8 cellular contexts compared by ENCODE assay signal in genomic region chr22:38313384-38313955, GRCh38. TPM values are rescaled to one million over a fixed set of nuclear protein-coding genes. Genes with fewer than 3 reads are reported as not detected.
A peak's percentile ranks its signal among the peaks of the same experiment; 100 is the strongest.
DNase-seq lines count a peak whose midpoint lies in the region; ATAC-seq, FAIRE-seq and TF ChIP-seq lines count a peak whose summit lies in the region.

No MANE protein-coding gene starts in this region.

- H3K36me3 Mint-ChIP-seq in IgD-negative memory B cell, result no peaks in the 10 kb centered on the region

- H3K4me3 ChIP-seq in A549 (0 out of 3 replicates have a peak overlapping the region, but pooled peaks have one; percentile 21), breast epithelium (peak overlapping the region; percentile 81 to 94 (median 84)), liver (ENCODE audit: low read depth in 1 of 3, low read length in 3 of 3) (no peak overlapping the region), tibial nerve (peak overlapping the region; percentile 92 to 97 (median 94))

- TF ChIP-seq EP300 in A549 (IDR thresholded peaks at IDR 0.05) (no peak), tibial nerve (IDR thresholded peaks at IDR 0.05) (peak in 1 of 2 donors; percentile 37)

- no peak for TF ChIP-seq RAD21 in A549 (conservative IDR thresholded peaks at IDR 0.05 in 1 of 2, IDR thresholded peaks at IDR 0.05 in 1 of 2)
- peak in 1 of 2 donors; percentile 6 for TF ChIP-seq RAD21 in liver (IDR thresholded peaks at IDR 0.05)

- DNase-seq in A549 (ENCODE audit: low read depth in 1 of 2, low spot score in 1 of 2) (peak in 1 of 2 experiments; percentile 54), breast epithelium (ENCODE audit: low spot score in 2 of 2) (no peak), tibial nerve (ENCODE audit: low spot score in 2 of 2) (no peak), NCI-H2107 (lab: John Stamatoyannopoulos, UW) (no peak), NAMALWA (ENCODE audit: low spot score) (no peak)

- H3K9me3 ChIP-seq in A549 (no peaks in the 10 kb centered on the region), breast epithelium (no peaks in the 10 kb centered on the region), liver (ENCODE audit: control insufficient read depth in 4 of 4, low read length in 3 of 4) (no peaks in the 10 kb centered on the region), tibial nerve (no peaks in the 10 kb centered on the region)

- H3K4me1 ChIP-seq in A549 (peaks cover 58% of the 10 kb centered on the region), breast epithelium (peaks cover 17 to 46% of the 10 kb centered on the region in 2 donors), liver (ENCODE audit: control insufficient read depth in 4 of 4, insufficient read depth in 4 of 4, low read length in 3 of 4) (peaks cover 16 to 32% (median 20%) of the 10 kb centered on the region in 4 donors), tibial nerve (peaks cover 3 to 86% (median 75%) of the 10 kb centered on the region in 4 donors)

- H3K4me1 Mint-ChIP-seq in IgD-negative memory B cell, result peaks cover 48 to 67% (median 65%) of the 10 kb centered on the region in 3 donors

- CTCF ChIA-PET in A549 (lab: Yijun Ruan, JAX), result interaction anchor here (0.6 to 1.1 kb wide), 5 partner anchors 12 to 223 kb away, joined by 3 to 5 read pairs (median 4); no protein-coding TSS in a partner anchor

- H3K27ac ChIP-seq in A549, result peak overlapping the region; percentile 92 to 99
- peak overlapping the region; percentile 97 to 98 for H3K27ac ChIP-seq in breast epithelium
- peak overlapping the region; percentile 87 to 92 for H3K27ac ChIP-seq in liver (ENCODE audit: low read depth in 1 of 2, low read length in 2 of 2)
- peak overlapping the region; percentile 99 to 100 (median 99) for H3K27ac ChIP-seq in tibial nerve

- H3K9ac ChIP-seq in liver (ENCODE audit: low read depth in 1 of 2, low read length in 2 of 2), result peak overlapping the region in 1 of 2 donors; percentile 9

- H3K27ac Mint-ChIP-seq in IgD-negative memory B cell, result peak overlapping the region; percentile 94 to 100 (median 98)

- no peak for FAIRE-seq in A549 (lab: Jason Lieb, UNC)

- H3K9me3 Mint-ChIP-seq in IgD-negative memory B cell, result no peaks in the 10 kb centered on the region

- TF ChIP-seq POLR2A in A549 (IDR thresholded peaks at IDR 0.05; ENCODE audit: low read length), result no peak
- TF ChIP-seq POLR2A in breast epithelium (IDR thresholded peaks at IDR 0.05), result no peak
- peak in 1 of 2 donors; percentile 11 for TF ChIP-seq POLR2A in tibial nerve (IDR thresholded peaks at IDR 0.05)

- WGBS in A549 (ENCODE audit: missing lambda C conversion rate), result 28% methylated on average over 10 of the region's 11 CpGs
- WGBS in liver, result 69% methylated on average over 11 of the region's 11 CpGs
- 11 to 14% methylated on average over 10 to 11 of the region's 11 CpGs for WGBS in tibial nerve, 2 donors

- ATAC-seq in A549 (peak in 1 of 2 experiments; percentile 3; a peak in 2 of 6 replicates), HG02798 (IDR thresholded peaks at IDR 0.05; ENCODE audit: poor library complexity, unreplicated experiment) (no peak)

- TF ChIP-seq CTCF in A549 (IDR thresholded peaks at IDR 0.05), result no peak
- no peak for TF ChIP-seq CTCF in breast epithelium (IDR thresholded peaks at IDR 0.05)
- TF ChIP-seq CTCF in liver (IDR thresholded peaks at IDR 0.05; ENCODE audit: low read depth, low read length, missing input control), result no peak
- TF ChIP-seq CTCF in tibial nerve (IDR thresholded peaks at IDR 0.05), result no peak

- H3K36me3 ChIP-seq in breast epithelium (no peaks in the 10 kb centered on the region), liver (ENCODE audit: control insufficient read depth in 4 of 4, insufficient read depth in 3 of 4, low read depth in 1 of 4, low read length in 3 of 4) (peaks cover 0 to 3% (median 1%) of the 10 kb centered on the region in 4 donors), tibial nerve (peaks cover 0 to 14% (median 0%) of the 10 kb centered on the region in 3 donors)

- POLR2A ChIA-PET in A549 (lab: Yijun Ruan, JAX), result no interaction called here

- peak overlapping the region; percentile 99 for H3K4me2 ChIP-seq in A549

- intact Hi-C loops in breast epithelium (cut with DNase I; ENCODE audit: low total_unique reads), result loop anchor here (10.0 kb wide), 1 partner anchor 109 kb away; the partner anchor contains the start of gene MAFF

- peak overlapping the region in 3 of 4 donors; percentile 49 to 99 (median 85) for H3K4me3 Mint-ChIP-seq in IgD-negative memory B cell

- H3K27me3 ChIP-seq in breast epithelium (no peaks in the 10 kb centered on the region), liver (ENCODE audit: control insufficient read depth in 4 of 4, insufficient read depth in 4 of 4, low read length in 3 of 4) (no peaks in the 10 kb centered on the region), tibial nerve (no peaks in the 10 kb centered on the region)

- no peaks in the 10 kb centered on the region for H3K27me3 Mint-ChIP-seq in IgD-negative memory B cell

TF ChIP-seq in A549, 52 proteins besides CTCF, POLR2A, EP300 and RAD21:
- TF ChIP-seq ZSCAN20 (CRISPR knock-in tag; IDR thresholded peaks at IDR 0.05) (no peak), FOSL2 (IDR thresholded peaks at IDR 0.05) (no peak), FOSL2 (CRISPR knock-in tag; IDR thresholded peaks at IDR 0.05) (0 out of 2 replicates have a peak, but pooled peaks have one; percentile 2)

TF ChIP-seq in liver, 16 proteins besides CTCF, POLR2A, EP300 and RAD21:
- peak; percentile 85 for TF ChIP-seq NR2F2 (IDR thresholded peaks at IDR 0.05)
- peak; percentile 45 for TF ChIP-seq SP1 (IDR thresholded peaks at IDR 0.05)
- TF ChIP-seq REST (IDR thresholded peaks at IDR 0.05), result no peak
- TF ChIP-seq RXRA (IDR thresholded peaks at IDR 0.05), result peak; percentile 35 to 40

RNA-seq across cellular contexts. Expression of gene CSNK1E, which starts 3.8 kb away (rescaled TPM):
- polyA plus RNA-seq in A549 (2011; rRNA removed), result 58.3 and 60.9 TPM in 2 replicates
- 123 and 153 TPM in 2 replicates for polyA plus RNA-seq in A549 (2012; cell fraction: cytosol; rRNA removed)
- 172 and 199 TPM in 2 replicates for polyA plus RNA-seq in A549 (2012; cell fraction: nucleus; rRNA removed)
- 57.1 to 63.3 TPM (median 59.3 TPM) in 3 replicates for polyA plus RNA-seq in A549 (2017; fragmentation: RNase III; extraction: RNeasy Plus Mini Kit Qiagen cat#74134 plus additional on column Dnase treatment)
- 85.9 and 117 TPM in 2 replicates for polyA minus RNA-seq in A549 (2011; rRNA and poly(A)+ RNA removed)
- 12.6 TPM for polyA plus RNA-seq in IgD-negative memory B cell
- total RNA-seq in breast epithelium, result 100 to 1,000 TPM in 2 of 3 donors, 10 to 100 TPM in 1; 83.0 to 147 (median 117) TPM
- 10 to 100 TPM; 11.4 to 27.4 TPM for total RNA-seq in liver
- 10 to 100 TPM in 1 of 2 donors, 1 to 10 TPM in 1; 8.4 to 16.0 TPM for polyA plus RNA-seq in liver
- total RNA-seq in tibial nerve, result 100 to 1,000 TPM; 122 to 235 (median 164) TPM

RNA-seq across cellular contexts. Expression of gene TMEM184B, which starts 40.7 kb away (rescaled TPM):
- polyA plus RNA-seq in A549 (2011; rRNA removed), result 22.2 and 22.7 TPM in 2 replicates
- polyA plus RNA-seq in A549 (2012; cell fraction: cytosol; rRNA removed), result 29.0 and 43.9 TPM in 2 replicates
- 46.3 and 64.3 TPM in 2 replicates for polyA plus RNA-seq in A549 (2012; cell fraction: nucleus; rRNA removed)
- 33.2 to 36.8 TPM (median 36.6 TPM) in 3 replicates for polyA plus RNA-seq in A549 (2017; fragmentation: RNase III; extraction: RNeasy Plus Mini Kit Qiagen cat#74134 plus additional on column Dnase treatment)
- polyA minus RNA-seq in A549 (2011; rRNA and poly(A)+ RNA removed), result 20.2 and 32.7 TPM in 2 replicates
- 5.9 TPM for polyA plus RNA-seq in IgD-negative memory B cell
- total RNA-seq in breast epithelium, result 10 to 100 TPM; 30.6 to 49.5 (median 42.4) TPM
- 10 to 100 TPM in 1 of 2 donors, 1 to 10 TPM in 1; 9.1 to 12.6 TPM for total RNA-seq in liver
- 10 to 100 TPM in 1 of 2 donors, 1 to 10 TPM in 1; 7.5 to 10.8 TPM for polyA plus RNA-seq in liver
- total RNA-seq in tibial nerve, result 100 to 1,000 TPM in 1 of 4 donors, 10 to 100 TPM in 3; 61.1 to 138 (median 72.0) TPM

Comparison
In these comparisons a context has a peak if more than half of its experiments do, and no peak if none do; other contexts are left out.
1. H3K4me3 ChIP-seq: peak in A549 (single experiment), breast epithelium (3 of 3) and tibial nerve (4 of 4); none in liver (0 of 3).
2. Peak in every context shown above with its lines, with median percentiles within 50 percentile points of each other: H3K27ac ChIP-seq.